In genomic region chr1:20508411-20508771, GRCh38 we compare ENCODE assay signal across 8 cellular contexts. TPM values are rescaled to one million over a fixed set of nuclear protein-coding genes. Genes with fewer than 3 reads are reported as not detected.
A peak's percentile ranks its signal among the peaks of the same experiment; 100 is the strongest.
DNase-seq lines count a peak whose midpoint lies in the region; ATAC-seq and TF ChIP-seq lines count a peak whose summit lies in the region.

No MANE protein-coding gene starts in this region.

- H3K27ac ChIP-seq in colonic mucosa: peak overlapping the region; percentile 68
- peak overlapping the region; percentile 97 for H3K27ac ChIP-seq in naive thymus-derived CD4-positive, alpha-beta T cell (ENCODE audit: low read depth, low read length)

- H3K4me1 Mint-ChIP-seq in naive thymus-derived CD4-positive, alpha-beta T cell: peaks cover 15 to 39% (median 23%) of the 10 kb centered on the region in 7 donors

- TF ChIP-seq CTCF in AG10803 (conservative IDR thresholded peaks at IDR 0.05; ENCODE audit: low read length) (no peak), LNCaP clone FGC (IDR thresholded peaks at IDR 0.05; ENCODE audit: control insufficient read depth, extremely low read depth, insufficient read depth) (no peak), colonic mucosa (IDR thresholded peaks at IDR 0.05) (no peak)

- CTCF ChIA-PET in naive thymus-derived CD4-positive, alpha-beta T cell (lab: Charles Lee): interaction anchor here (0.6 to 1.9 kb wide), 5 partner anchors 14 to 125 kb away, joined by 3 to 8 read pairs (median 3); partner anchors contain the start of gene PINK1

- DNase-seq in AG10803 (ENCODE audit: low read depth): no peak
- DNase-seq in LNCaP clone FGC (ENCODE audit: low read depth): no peak
- no peak for DNase-seq in colonic mucosa
- DNase-seq in naive thymus-derived CD4-positive, alpha-beta T cell: no peak
- DNase-seq in activated effector memory CD4-positive, alpha-beta T cell treated with Interleukin-2 at 50 U/mL for 16 hours: no peak
- DNase-seq in ecto neural progenitor cell (ENCODE audit: low spot score): no peak
- DNase-seq in hepatic stellate cell (ENCODE audit: low spot score): no peak

- no peaks in the 10 kb centered on the region for H3K36me3 ChIP-seq in colonic mucosa
- peaks cover 0 to 8% (median 0%) of the 10 kb centered on the region in 3 experiments for H3K36me3 ChIP-seq in naive thymus-derived CD4-positive, alpha-beta T cell (ENCODE audit: control insufficient read depth in 2 of 3, insufficient read depth in 3 of 3, low read length in 3 of 3)

- H3K27me3 ChIP-seq in colonic mucosa: no peaks in the 10 kb centered on the region
- no peaks in the 10 kb centered on the region for H3K27me3 ChIP-seq in naive thymus-derived CD4-positive, alpha-beta T cell (ENCODE audit: control insufficient read depth in 2 of 2, insufficient read depth in 2 of 2, low read length in 2 of 2)

- intact Hi-C loops in colonic mucosa (cut with DNase I): no loop called here
- intact Hi-C loops in naive thymus-derived CD4-positive, alpha-beta T cell (cut with micrococcal nuclease): loop anchor here (1.0 to 5.0 kb wide), 8 partner anchors 22 to 1296 kb away; partner anchors contain the start of genes PINK1 (in 2 of the 2), CAMK2N1 (in 1 of the 2), DDOST (in 1 of the 2) and EIF4G3 (in 1 of the 2)

- H3K4me3 ChIP-seq in AG10803 (ENCODE audit: low read length) (peak overlapping the region; percentile 97), LNCaP clone FGC (ENCODE audit: low read depth, low read length) (peak overlapping the region; percentile 75), colonic mucosa (peak overlapping the region; percentile 97)
- peak overlapping the region; percentile 88 for H3K4me3 ChIP-seq in naive thymus-derived CD4-positive, alpha-beta T cell (ENCODE audit: low read length)

- POLR2A ChIA-PET in naive thymus-derived CD4-positive, alpha-beta T cell (lab: Charles Lee): interaction anchor here (1.4 to 1.9 kb wide), 2 partner anchors 14 to 126 kb away, joined by 6 read pairs; no protein-coding TSS in a partner anchor

- H3K9ac ChIP-seq in colonic mucosa (ENCODE audit: low read depth in 2 of 2, low read length in 2 of 2): peak overlapping the region; percentile 76 to 93

- ATAC-seq in naive thymus-derived CD4-positive, alpha-beta T cell: no peak
- ATAC-seq in GM18909 (IDR thresholded peaks at IDR 0.05; ENCODE audit: poor library complexity, unreplicated experiment): no peak

- H3K9me3 ChIP-seq in colonic mucosa: no peaks in the 10 kb centered on the region
- H3K9me3 ChIP-seq in naive thymus-derived CD4-positive, alpha-beta T cell (ENCODE audit: control insufficient read depth in 2 of 3, low read length in 3 of 3): no peaks in the 10 kb centered on the region

- H3K4me3 Mint-ChIP-seq in naive thymus-derived CD4-positive, alpha-beta T cell: peak overlapping the region; percentile 83 to 98 (median 88)

- H3K9me3 Mint-ChIP-seq in naive thymus-derived CD4-positive, alpha-beta T cell: no peaks in the 10 kb centered on the region

- H3K36me3 Mint-ChIP-seq in naive thymus-derived CD4-positive, alpha-beta T cell: peaks cover 0 to 4% (median 0%) of the 10 kb centered on the region in 5 donors

- peaks cover 4% of the 10 kb centered on the region for H3K4me1 ChIP-seq in colonic mucosa
- peaks cover 8 to 22% of the 10 kb centered on the region in 2 donors for H3K4me1 ChIP-seq in naive thymus-derived CD4-positive, alpha-beta T cell (ENCODE audit: control insufficient read depth in 2 of 2, insufficient read depth in 2 of 2, low read length in 2 of 2)

- peaks cover 0 to 11% (median 5%) of the 10 kb centered on the region in 5 donors for H3K27me3 Mint-ChIP-seq in naive thymus-derived CD4-positive, alpha-beta T cell

- H3K27ac Mint-ChIP-seq in naive thymus-derived CD4-positive, alpha-beta T cell: peak overlapping the region; percentile 72 to 97 (median 92)

RNA-seq across cellular contexts. Expression of gene MUL1, which starts 0.4 kb away (rescaled TPM):
- 10 to 100 TPM; 29.8 to 34.1 TPM for total RNA-seq in colonic mucosa
- 10 to 100 TPM; 16.5 to 21.5 (median 20.5) TPM for total RNA-seq in naive thymus-derived CD4-positive, alpha-beta T cell
- 10 to 100 TPM; 24.7 to 40.5 TPM for polyA plus RNA-seq in naive thymus-derived CD4-positive, alpha-beta T cell

RNA-seq across cellular contexts. Expression of gene CAMK2N1, which starts 22.4 kb away (rescaled TPM):
- total RNA-seq in colonic mucosa: 100 to 1,000 TPM; 133 to 182 TPM
- total RNA-seq in naive thymus-derived CD4-positive, alpha-beta T cell: 1 to 10 TPM in 4 of 5 experiments, under 1 TPM in 1; 0.60 to 3.8 (median 2.9) TPM
- polyA plus RNA-seq in naive thymus-derived CD4-positive, alpha-beta T cell: under 1 TPM; 0.08 to 0.14 TPM

RNA-seq across cellular contexts. Expression of gene FAM43B, which starts 44.0 kb away (rescaled TPM):
- total RNA-seq in colonic mucosa: under 1 TPM; 0.16 to 0.27 TPM
- total RNA-seq in naive thymus-derived CD4-positive, alpha-beta T cell: not detected
- not detected for polyA plus RNA-seq in naive thymus-derived CD4-positive, alpha-beta T cell

Comparison
In these comparisons a context has a peak if more than half of its experiments do, and no peak if none do; other contexts are left out.
1. RNA of gene CAMK2N1, which starts 22.4 kb away (total RNA-seq): 133 to 182 TPM in colonic mucosa; 0.60 to 3.8 TPM in naive thymus-derived CD4-positive, alpha-beta T cell; every median in the first group is over 10 times any median in the second.
2. Peak in every context shown above with its lines, with median percentiles within 50 percentile points of each other: H3K4me3 ChIP-seq.